9 cellular contexts compared by ENCODE assay signal in genomic region chr19:42286349-42287016, GRCh38. TPM values are rescaled to one million over a fixed set of nuclear protein-coding genes. Genes with fewer than 3 reads are reported as not detected.
DNase-seq lines count a peak whose midpoint lies in the region; ATAC-seq lines count a peak whose summit lies in the region.
"Had no signal": no experiment of that assay in that cellular context is flagged by ENCODE, and none has a peak within 500 bp of the region (broad histone marks: within the 10 kb centered on the region; RNA-seq: fewer than 3 reads in every experiment).

No MANE protein-coding gene starts in this region.

- ATAC-seq in HG03521 (IDR thresholded peaks at IDR 0.05; ENCODE audit: unreplicated experiment): no peak

- H3K4me3 ChIP-seq in stomach smooth muscle (ENCODE audit: low read length in 2 of 2): peak overlapping the region in 1 of 2 donors; percentile 79

- peak; percentile 15 for DNase-seq in NOMO-1 treated with DMSO at 0.1 percent for 48 hours (lab: John Stamatoyannopoulos, UW; ENCODE audit: unreplicated experiment)
- no peak for DNase-seq in NOMO-1 treated with dmso at 0.1 percent for 144 hours (lab: John Stamatoyannopoulos, UW; ENCODE audit: unreplicated experiment)
- DNase-seq in activated CD4-positive, alpha-beta memory T cell treated with anti-CD3 and anti-CD28 coated beads, Interleukin-2, amount 10 ng/mL, durations not matched to agents 7 days and 5 days: no peak
- DNase-seq in immature natural killer cell: no peak
- DNase-seq in NCI-H1930 (lab: John Stamatoyannopoulos, UW): no peak
- DNase-seq in NCI-H2171 (lab: John Stamatoyannopoulos, UW): no peak

- H3K36me3 Mint-ChIP-seq in activated CD4-positive, alpha-beta memory T cell treated with anti-CD3 and anti-CD28 coated beads, Interleukin-2, amount 10 ng/mL, durations not matched to agents 7 days and 5 days (ENCODE audit: low read depth): peaks cover 27% of the 10 kb centered on the region
- peaks cover 0 to under 1% (median 0%) of the 10 kb centered on the region in 3 donors for H3K36me3 Mint-ChIP-seq in immature natural killer cell

- H3K4me1 Mint-ChIP-seq in activated CD4-positive, alpha-beta memory T cell treated with anti-CD3 and anti-CD28 coated beads, Interleukin-2, amount 10 ng/mL, durations not matched to agents 7 days and 5 days: peaks cover 20% of the 10 kb centered on the region
- H3K4me1 Mint-ChIP-seq in immature natural killer cell: peaks cover 19 to 20% of the 10 kb centered on the region in 2 donors

- no peaks in the 10 kb centered on the region for H3K27me3 Mint-ChIP-seq in activated CD4-positive, alpha-beta memory T cell treated with anti-CD3 and anti-CD28 coated beads, Interleukin-2, amount 10 ng/mL, durations not matched to agents 7 days and 5 days
- peaks cover 5 to 9% (median 9%) of the 10 kb centered on the region in 3 donors for H3K27me3 Mint-ChIP-seq in immature natural killer cell (ENCODE audit: low read depth in 3 of 3)

- H3K4me1 ChIP-seq in stomach smooth muscle (ENCODE audit: control insufficient read depth, insufficient read depth, low read length): peaks cover 47% of the 10 kb centered on the region

- CTCF ChIA-PET in activated CD4-positive, alpha-beta memory T cell treated with anti-CD3 and anti-CD28 coated beads, Interleukin-2, amount 10 ng/mL, durations not matched to agents 7 days and 5 days (lab: Charles Lee): no interaction called here

- peak overlapping the region; percentile 41 for H3K4me3 Mint-ChIP-seq in activated CD4-positive, alpha-beta memory T cell treated with anti-CD3 and anti-CD28 coated beads, Interleukin-2, amount 10 ng/mL, durations not matched to agents 7 days and 5 days
- peak overlapping the region in 2 of 5 donors; percentile 6 to 87 for H3K4me3 Mint-ChIP-seq in immature natural killer cell

- no peaks in the 10 kb centered on the region for H3K9me3 Mint-ChIP-seq in activated CD4-positive, alpha-beta memory T cell treated with anti-CD3 and anti-CD28 coated beads, Interleukin-2, amount 10 ng/mL, durations not matched to agents 7 days and 5 days
- H3K9me3 Mint-ChIP-seq in immature natural killer cell: no peaks in the 10 kb centered on the region

- H3K27ac ChIP-seq in stomach smooth muscle (ENCODE audit: low read length): peak overlapping the region; percentile 76

- peaks cover 28 to 33% of the 10 kb centered on the region in 2 donors for H3K36me3 ChIP-seq in stomach smooth muscle (ENCODE audit: control insufficient read depth in 2 of 2, insufficient read depth in 2 of 2, low read length in 2 of 2)

- POLR2A ChIA-PET in activated CD4-positive, alpha-beta memory T cell treated with anti-CD3 and anti-CD28 coated beads, Interleukin-2, amount 10 ng/mL, durations not matched to agents 7 days and 5 days (lab: Charles Lee): no interaction called here

- H3K9ac ChIP-seq in stomach smooth muscle (ENCODE audit: low read length in 2 of 2): peak overlapping the region; percentile 7 to 55

- peak overlapping the region; percentile 44 for H3K27ac Mint-ChIP-seq in activated CD4-positive, alpha-beta memory T cell treated with anti-CD3 and anti-CD28 coated beads, Interleukin-2, amount 10 ng/mL, durations not matched to agents 7 days and 5 days
- peak overlapping the region in 5 of 6 donors; percentile 27 to 88 (median 69) for H3K27ac Mint-ChIP-seq in immature natural killer cell

- H3K27me3 ChIP-seq in stomach smooth muscle (ENCODE audit: control insufficient read depth in 1 of 2, insufficient read depth in 2 of 2, low read length in 2 of 2): no peaks in the 10 kb centered on the region

- no peaks in the 10 kb centered on the region for H3K9me3 ChIP-seq in stomach smooth muscle (ENCODE audit: control insufficient read depth in 2 of 2, low read length in 2 of 2)

RNA-seq across cellular contexts. Expression of gene PRR19, which starts 15.4 kb away (rescaled TPM):
- under 1 TPM; 0.45 to 0.91 TPM for total RNA-seq in activated CD4-positive, alpha-beta memory T cell treated with anti-CD3 and anti-CD28 coated beads, Interleukin-2, amount 10 ng/mL, durations not matched to agents 7 days and 5 days
- polyA plus RNA-seq in immature natural killer cell: under 1 TPM in 1 of 3 donors, not detected in 2; 0.16 TPM

RNA-seq across cellular contexts. Expression of gene PAFAH1B3, which starts 15.9 kb away (rescaled TPM):
- total RNA-seq in activated CD4-positive, alpha-beta memory T cell treated with anti-CD3 and anti-CD28 coated beads, Interleukin-2, amount 10 ng/mL, durations not matched to agents 7 days and 5 days: 10 to 100 TPM; 30.6 to 32.7 TPM
- 10 to 100 TPM; 17.4 to 27.3 (median 26.0) TPM for polyA plus RNA-seq in immature natural killer cell

RNA-seq across cellular contexts. Expression of gene CIC, which starts 17.4 kb away (rescaled TPM):
- 10 to 100 TPM; 86.5 to 88.8 TPM for total RNA-seq in activated CD4-positive, alpha-beta memory T cell treated with anti-CD3 and anti-CD28 coated beads, Interleukin-2, amount 10 ng/mL, durations not matched to agents 7 days and 5 days
- 1 to 10 TPM in 1 of 3 donors, under 1 TPM in 1, not detected in 1; 0.52 to 2.9 TPM for polyA plus RNA-seq in immature natural killer cell

RNA-seq across cellular contexts. Expression of gene TMEM145, which starts 26.6 kb away (rescaled TPM):
- under 1 TPM in 1 of 2 experiments, not detected in 1; 0.23 TPM for total RNA-seq in activated CD4-positive, alpha-beta memory T cell treated with anti-CD3 and anti-CD28 coated beads, Interleukin-2, amount 10 ng/mL, durations not matched to agents 7 days and 5 days
- not detected for polyA plus RNA-seq in immature natural killer cell
- total RNA-seq: A172 had no signal

RNA-seq across cellular contexts. Expression of gene ERF, which starts 31.6 kb away (rescaled TPM):
- total RNA-seq in activated CD4-positive, alpha-beta memory T cell treated with anti-CD3 and anti-CD28 coated beads, Interleukin-2, amount 10 ng/mL, durations not matched to agents 7 days and 5 days: 10 to 100 TPM; 46.9 to 52.6 TPM
- polyA plus RNA-seq in immature natural killer cell: 1 to 10 TPM in 2 of 3 donors, under 1 TPM in 1; 0.24 to 3.4 (median 2.3) TPM
